ENCODE assay signal across 8 cellular contexts in the genomic region with DNA sequence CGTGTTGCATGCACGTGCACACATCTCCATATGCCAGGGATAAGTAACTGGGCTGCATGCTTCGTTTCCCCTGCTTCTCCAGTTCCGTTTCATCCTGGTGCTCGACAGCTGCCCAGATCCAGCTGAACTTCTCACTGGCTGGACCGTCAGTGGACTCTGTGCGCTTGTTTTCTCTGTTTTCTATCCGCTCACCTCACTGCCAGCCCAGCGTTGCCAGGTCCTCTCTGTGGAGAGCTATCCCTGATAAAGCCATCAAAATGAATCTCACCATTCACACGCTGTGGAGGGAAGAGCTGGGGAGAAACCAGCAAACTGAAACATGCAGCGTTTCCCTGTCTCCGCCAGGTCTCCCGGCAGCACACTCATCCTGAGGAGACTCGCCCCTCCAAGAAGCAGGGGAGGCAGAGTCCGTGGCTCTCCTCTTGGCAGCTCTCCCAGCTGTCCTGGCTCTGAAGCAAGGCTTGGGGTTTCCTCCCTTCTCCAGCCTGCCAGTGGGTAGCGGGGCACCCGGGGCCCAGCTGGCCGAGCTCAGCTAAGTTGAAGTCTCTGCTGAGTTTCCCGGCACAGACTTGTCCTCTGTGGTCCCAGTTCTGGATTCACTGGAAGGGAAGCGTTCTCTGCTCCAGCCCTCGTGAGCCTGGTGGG.
DNase-seq lines count a peak whose midpoint lies in the region; ATAC-seq and TF ChIP-seq lines count a peak whose summit lies in the region.

No MANE protein-coding gene starts in this region.

- WGBS in right cardiac atrium: 34% methylated on average over 21 of the region's 21 CpGs

- H3K27me3 ChIP-seq in right cardiac atrium (ENCODE audit: control insufficient read depth, insufficient read depth) (no peaks in the 10 kb centered on the region), skeletal muscle satellite cell (ENCODE audit: control insufficient read depth, insufficient read depth, low read length) (no peaks in the 10 kb centered on the region), WERI-Rb-1 (ENCODE audit: insufficient read depth, low read depth, severe bottlenecking) (no peaks in the 10 kb centered on the region)

- in situ Hi-C loops in astrocyte of the spinal cord (cut with HindIII; ENCODE audit: low sequenced_read_pairs): no loop called here

- DNase-seq in astrocyte of the spinal cord (ENCODE audit: low read depth, low spot score) (peak; percentile 87), right cardiac atrium (peak; percentile 73 to 90 (median 87)), NCI-H524 (lab: John Stamatoyannopoulos, UW) (no peak), WERI-Rb-1 (no peak), activated gamma-delta T cell treated with Interleukin-2 at 50 U/mL for 16 hours (no peak)

- H3K9me3 ChIP-seq in HEK293 (ENCODE audit: control insufficient read depth, insufficient read depth, low read depth, low read length) (no peaks in the 10 kb centered on the region), right cardiac atrium (ENCODE audit: control insufficient read depth, low read length) (no peaks in the 10 kb centered on the region), skeletal muscle satellite cell (replicated peaks; ENCODE audit: low read length) (no peaks in the 10 kb centered on the region), WERI-Rb-1 (ENCODE audit: severe bottlenecking) (no peaks in the 10 kb centered on the region)

- POLR2A ChIA-PET in HEK293 (lab: Yijun Ruan, JAX): no interaction called here

- TF ChIP-seq CTCF in HEK293 (tag by site-specific recombination; IDR thresholded peaks at IDR 0.05) (no peak), astrocyte of the spinal cord (IDR thresholded peaks at IDR 0.05; ENCODE audit: low read depth, low read length) (no peak), WERI-Rb-1 (IDR thresholded peaks at IDR 0.05; ENCODE audit: low read depth, low read length) (no peak)

- H3K36me3 ChIP-seq in HEK293 (ENCODE audit: control insufficient read depth in 2 of 2, insufficient read depth in 1 of 2, low read length in 2 of 2) (peaks cover 0 to 88% of the 10 kb centered on the region in 2 experiments; a peak in 1 of 3 replicates), skeletal muscle satellite cell (ENCODE audit: insufficient read depth, low read length) (peaks cover 13% of the 10 kb centered on the region), WERI-Rb-1 (peaks cover 83% of the 10 kb centered on the region)

- H3K4me3 ChIP-seq in HEK293 (ENCODE audit: low read depth, low read length) (no peak overlapping the region), astrocyte of the spinal cord (ENCODE audit: low read depth, low read length) (no peak overlapping the region), right cardiac atrium (ENCODE audit: low read length) (no peak overlapping the region), skeletal muscle satellite cell (ENCODE audit: low read length) (no peak overlapping the region), WERI-Rb-1 (ENCODE audit: low read depth, low read length) (no peak overlapping the region)

- peak overlapping the region; percentile 20 for H3K4me2 ChIP-seq in skeletal muscle satellite cell (ENCODE audit: low read length)

- intact Hi-C loops in right cardiac atrium (cut with DNase I): loop anchor here in 2 of 4 donors (10.0 kb wide), 1 partner anchor 123 kb away; no protein-coding TSS in a partner anchor

- H3K9ac ChIP-seq in skeletal muscle satellite cell (ENCODE audit: low read depth, low read length): no peak overlapping the region

- H3K27ac ChIP-seq in HEK293 (ENCODE audit: extremely low read depth, low read depth, low read length): no peak overlapping the region
- peak overlapping the region; percentile 26 for H3K27ac ChIP-seq in right cardiac atrium (ENCODE audit: low read length)
- H3K27ac ChIP-seq in WERI-Rb-1: no peak overlapping the region

- H3K4me1 ChIP-seq in HEK293 (ENCODE audit: control insufficient read depth, insufficient read depth, low read length) (peaks cover 18% of the 10 kb centered on the region), right cardiac atrium (ENCODE audit: control insufficient read depth, insufficient read depth, low read length) (peaks cover 18% of the 10 kb centered on the region), skeletal muscle satellite cell (ENCODE audit: control insufficient read depth, insufficient read depth, low read length) (peaks cover 32% of the 10 kb centered on the region)

- ATAC-seq in right cardiac atrium (peak; percentile 4 to 9), HG03039 (IDR thresholded peaks at IDR 0.05; ENCODE audit: unreplicated experiment) (no peak)

- CTCF ChIA-PET in HEK293 (lab: Yijun Ruan, JAX): interaction anchor here (0.5 kb wide), 1 partner anchor 43 kb away, joined by 3 read pairs; no protein-coding TSS in a partner anchor

TF ChIP-seq in HEK293, 187 proteins besides CTCF, POLR2A, EP300 and RAD21:
- TF ChIP-seq YY2 (tag by site-specific recombination; IDR thresholded peaks at IDR 0.05): no peak
- peak; percentile 38; the same call in 1 of the 2 replicates for TF ChIP-seq ZBTB20 (tag by site-specific recombination; IDR thresholded peaks at IDR 0.05)
- peak; percentile 51; the same call in 1 of the 2 replicates for TF ChIP-seq WT1 (tag by site-specific recombination; IDR thresholded peaks at IDR 0.05)
- TF ChIP-seq ZIC2 (tag by site-specific recombination; IDR thresholded peaks at IDR 0.05): peak; percentile 47

Comparison
In these comparisons a context has a peak if more than half of its experiments do, and no peak if none do; other contexts are left out.
1. DNase-seq: peak in astrocyte of the spinal cord (single experiment) and right cardiac atrium (3 of 3); none in NCI-H524 (0 of 2), WERI-Rb-1 (single experiment) and activated gamma-delta T cell treated with Interleukin-2 at 50 U/mL for 16 hours (single experiment).